7 cellular contexts compared by ENCODE assay signal in genomic region chr14:91034372-91034771, GRCh38. TPM values are rescaled to one million over a fixed set of nuclear protein-coding genes. Genes with fewer than 3 reads are reported as not detected.
A peak's percentile ranks its signal among the peaks of the same experiment; 100 is the strongest.
DNase-seq lines count a peak whose midpoint lies in the region; ATAC-seq, FAIRE-seq and TF ChIP-seq lines count a peak whose summit lies in the region.
"Not testable (repeated sequence)": the region's sequence is repeated elsewhere in the genome, so short reads cannot be mapped to it uniquely, and the experiment has no call there.

No MANE protein-coding gene starts in this region.

- not testable (repeated sequence) for TF ChIP-seq POLR2A in A549 (IDR thresholded peaks at IDR 0.05; ENCODE audit: low read length); K562 (conservative IDR thresholded peaks at IDR 0.05)

- FAIRE-seq in A549 (lab: Jason Lieb, UNC); K562 (lab: Jason Lieb, UNC): not testable (repeated sequence)

- not testable (repeated sequence) for H3K4me2 ChIP-seq in A549; K562 (ENCODE audit: insufficient read depth, low read length)

- peaks cover 15% of the 10 kb centered on the region; the same call in 2 of the 3 replicates for H3K79me2 ChIP-seq in K562 (ENCODE audit: control insufficient read depth, insufficient read depth, low read length)

- not testable (repeated sequence) for H2AFZ ChIP-seq in K562 (ENCODE audit: low read depth, low read length)

- TF ChIP-seq EP300 in A549 (IDR thresholded peaks at IDR 0.05); K562 (IDR thresholded peaks at IDR 0.05; ENCODE audit: low read length): not testable (repeated sequence)

- ATAC-seq in A549; WTC11; activated CD8-positive, alpha-beta memory T cell treated with anti-CD3 and anti-CD28 coated beads, Interleukin-2, amount 10 ng/mL, durations not matched to agents 7 days and 5 days; activated T-helper 17 cell treated with anti-CD3 and anti-CD28 coated beads, Interleukin-2, amount 50 U/mL, for 72 hours (replicated peaks); K562; stimulated activated effector memory CD8-positive, alpha-beta T cell treated with anti-CD3 and anti-CD28 coated beads, Interleukin-12 subunit alpha, Interleukin-12 subunit beta, amount 100 ng/mL, for 72 hours: not testable (repeated sequence)

- not testable (repeated sequence) for H3K27ac Mint-ChIP-seq in WTC11; activated T-helper 17 cell treated with anti-CD3 and anti-CD28 coated beads, Interleukin-2, amount 50 U/mL, for 72 hours; stimulated activated effector memory CD8-positive, alpha-beta T cell treated with anti-CD3 and anti-CD28 coated beads, Interleukin-12 subunit alpha, Interleukin-12 subunit beta, amount 100 ng/mL, for 72 hours
- peak overlapping the region; percentile 71 for H3K27ac Mint-ChIP-seq in activated CD4-positive, alpha-beta memory T cell treated with anti-CD3 and anti-CD28 coated beads, Interleukin-2, amount 10 ng/mL, durations not matched to agents 7 days and 5 days
- peak overlapping the region; percentile 84 for H3K27ac Mint-ChIP-seq in activated CD8-positive, alpha-beta memory T cell treated with anti-CD3 and anti-CD28 coated beads, Interleukin-2, amount 10 ng/mL, durations not matched to agents 7 days and 5 days

- 62% methylated on average over 9 of the region's 9 CpGs for WGBS in A549 (ENCODE audit: missing lambda C conversion rate)
- WGBS in K562 (ENCODE audit: insufficient coverage, low coverage, missing lambda C conversion rate): 62% methylated on average over 6 of the region's 9 CpGs

- not testable (repeated sequence) for H3K4me1 Mint-ChIP-seq in WTC11
- H3K4me1 Mint-ChIP-seq in activated CD4-positive, alpha-beta memory T cell treated with anti-CD3 and anti-CD28 coated beads, Interleukin-2, amount 10 ng/mL, durations not matched to agents 7 days and 5 days: peaks cover 73% of the 10 kb centered on the region
- H3K4me1 Mint-ChIP-seq in activated CD8-positive, alpha-beta memory T cell treated with anti-CD3 and anti-CD28 coated beads, Interleukin-2, amount 10 ng/mL, durations not matched to agents 7 days and 5 days: peaks cover 75% of the 10 kb centered on the region
- peaks cover 59% of the 10 kb centered on the region for H3K4me1 Mint-ChIP-seq in activated T-helper 17 cell treated with anti-CD3 and anti-CD28 coated beads, Interleukin-2, amount 50 U/mL, for 72 hours
- H3K4me1 Mint-ChIP-seq in stimulated activated effector memory CD8-positive, alpha-beta T cell treated with anti-CD3 and anti-CD28 coated beads, Interleukin-12 subunit alpha, Interleukin-12 subunit beta, amount 100 ng/mL, for 72 hours: peaks cover 77% of the 10 kb centered on the region

- H3K27me3 ChIP-seq in K562 (ENCODE audit: control insufficient read depth in 2 of 2, insufficient read depth in 2 of 2, low read length in 2 of 2): not testable (repeated sequence)

- not testable (repeated sequence) for H3K27ac ChIP-seq in A549; K562 (ENCODE audit: extremely low read depth, low read depth, low read length)

- peaks cover 11% of the 10 kb centered on the region for H3K9me3 Mint-ChIP-seq in WTC11
- H3K9me3 Mint-ChIP-seq in activated CD4-positive, alpha-beta memory T cell treated with anti-CD3 and anti-CD28 coated beads, Interleukin-2, amount 10 ng/mL, durations not matched to agents 7 days and 5 days; activated CD8-positive, alpha-beta memory T cell treated with anti-CD3 and anti-CD28 coated beads, Interleukin-2, amount 10 ng/mL, durations not matched to agents 7 days and 5 days (ENCODE audit: low read depth); activated T-helper 17 cell treated with anti-CD3 and anti-CD28 coated beads, Interleukin-2, amount 50 U/mL, for 72 hours; stimulated activated effector memory CD8-positive, alpha-beta T cell treated with anti-CD3 and anti-CD28 coated beads, Interleukin-12 subunit alpha, Interleukin-12 subunit beta, amount 100 ng/mL, for 72 hours: not testable (repeated sequence)

- H4K20me1 ChIP-seq in K562 (replicated peaks; ENCODE audit: control insufficient read depth, insufficient read depth, low read length): not testable (repeated sequence)

- CTCF ChIA-PET in A549 (lab: Yijun Ruan, JAX): interaction anchor here (0.6 to 1.9 kb wide), 2 partner anchors 132 to 238 kb away, joined by 3 to 7 read pairs; no protein-coding TSS in a partner anchor
- CTCF ChIA-PET in WTC11 (lab: Charles Lee); K562 (lab: Yijun Ruan, JAX; ENCODE audit: low intra/inter-chr PET ratio): not testable (repeated sequence)
- CTCF ChIA-PET in activated CD4-positive, alpha-beta memory T cell treated with anti-CD3 and anti-CD28 coated beads, Interleukin-2, amount 10 ng/mL, durations not matched to agents 7 days and 5 days (lab: Charles Lee): interaction anchor here (0.6 to 3.2 kb wide), 4 partner anchors 9 to 246 kb away, joined by 3 to 14 read pairs (median 3); no protein-coding TSS in a partner anchor
- CTCF ChIA-PET in activated CD8-positive, alpha-beta memory T cell treated with anti-CD3 and anti-CD28 coated beads, Interleukin-2, amount 10 ng/mL, durations not matched to agents 7 days and 5 days (lab: Charles Lee): interaction anchor here (1.2 to 2.3 kb wide), 3 partner anchors 105 to 143 kb away, joined by 3 to 9 read pairs (median 4); no protein-coding TSS in a partner anchor

- not testable (repeated sequence) for H3K9ac ChIP-seq in K562 (ENCODE audit: insufficient read depth in 1 of 2, low read depth in 2 of 2, low read length in 2 of 2)

- POLR2A ChIA-PET in A549 (lab: Yijun Ruan, JAX) (interaction anchor here (0.6 kb wide), 1 partner anchor 81 kb away, joined by 4 read pairs; no protein-coding TSS in a partner anchor), K562 (lab: Yijun Ruan, JAX) (interaction anchor here (0.7 kb wide), 1 partner anchor 12 kb away, joined by 3 read pairs; no protein-coding TSS in a partner anchor)
- POLR2A ChIA-PET in WTC11 (lab: Charles Lee): not testable (repeated sequence)
- POLR2A ChIA-PET in activated CD4-positive, alpha-beta memory T cell treated with anti-CD3 and anti-CD28 coated beads, Interleukin-2, amount 10 ng/mL, durations not matched to agents 7 days and 5 days (lab: Charles Lee): interaction anchor here (2.9 to 5.6 kb wide), 2 partner anchors 25 to 80 kb away, joined by 24 to 33 read pairs; partner anchors contain the start of genes DGLUCY and RPS6KA5

- in situ Hi-C loops in K562 (cut with MboI): not testable (repeated sequence)

- not testable (repeated sequence) for TF ChIP-seq RAD21 in A549 (conservative IDR thresholded peaks at IDR 0.05 in 1 of 2, IDR thresholded peaks at IDR 0.05 in 1 of 2); K562 (CRISPR knock-in tag; conservative IDR thresholded peaks at IDR 0.05 in 1 of 2, IDR thresholded peaks at IDR 0.05 in 1 of 2)

- H3K9me3 ChIP-seq in A549; K562 (replicated peaks; ENCODE audit: control insufficient read depth, insufficient read depth, low read depth, low read length): not testable (repeated sequence)

- not testable (repeated sequence) for TF ChIP-seq CTCF in A549 (IDR thresholded peaks at IDR 0.05); WTC11 (IDR thresholded peaks at IDR 0.05); K562 (IDR thresholded peaks at IDR 0.05 in 2 of 3, conservative IDR thresholded peaks at IDR 0.05 in 1 of 3; ENCODE audit: insufficient read depth in 2 of 3, low read depth in 1 of 3, low read length in 3 of 3)

- intact Hi-C loops in K562 (cut with micrococcal nuclease): not testable (repeated sequence)

- H3K36me3 ChIP-seq in K562 (ENCODE audit: control insufficient read depth, insufficient read depth, low read length): not testable (repeated sequence)

- H3K4me1 ChIP-seq in A549: peaks cover 13% of the 10 kb centered on the region
- H3K4me1 ChIP-seq in K562 (replicated peaks in 1 of 2; ENCODE audit: control insufficient read depth in 2 of 2, insufficient read depth in 2 of 2, low read length in 2 of 2): peaks cover 0 to 24% of the 10 kb centered on the region in 2 experiments; a peak in 3 of 5 replicates

- H3K4me3 Mint-ChIP-seq in WTC11; activated CD4-positive, alpha-beta memory T cell treated with anti-CD3 and anti-CD28 coated beads, Interleukin-2, amount 10 ng/mL, durations not matched to agents 7 days and 5 days; activated CD8-positive, alpha-beta memory T cell treated with anti-CD3 and anti-CD28 coated beads, Interleukin-2, amount 10 ng/mL, durations not matched to agents 7 days and 5 days: not testable (repeated sequence)
- H3K4me3 Mint-ChIP-seq in activated T-helper 17 cell treated with anti-CD3 and anti-CD28 coated beads, Interleukin-2, amount 50 U/mL, for 72 hours: peak overlapping the region; percentile 58
- H3K4me3 Mint-ChIP-seq in stimulated activated effector memory CD8-positive, alpha-beta T cell treated with anti-CD3 and anti-CD28 coated beads, Interleukin-12 subunit alpha, Interleukin-12 subunit beta, amount 100 ng/mL, for 72 hours: peak overlapping the region; percentile 48

- H3K4me3 ChIP-seq in A549, K562: not testable (repeated sequence)

- not testable (repeated sequence) for H3K36me3 Mint-ChIP-seq in WTC11; activated T-helper 17 cell treated with anti-CD3 and anti-CD28 coated beads, Interleukin-2, amount 50 U/mL, for 72 hours (ENCODE audit: low read depth)
- H3K36me3 Mint-ChIP-seq in activated CD4-positive, alpha-beta memory T cell treated with anti-CD3 and anti-CD28 coated beads, Interleukin-2, amount 10 ng/mL, durations not matched to agents 7 days and 5 days (ENCODE audit: low read depth): peaks cover 53% of the 10 kb centered on the region
- H3K36me3 Mint-ChIP-seq in activated CD8-positive, alpha-beta memory T cell treated with anti-CD3 and anti-CD28 coated beads, Interleukin-2, amount 10 ng/mL, durations not matched to agents 7 days and 5 days: peaks cover 48% of the 10 kb centered on the region
- H3K36me3 Mint-ChIP-seq in stimulated activated effector memory CD8-positive, alpha-beta T cell treated with anti-CD3 and anti-CD28 coated beads, Interleukin-12 subunit alpha, Interleukin-12 subunit beta, amount 100 ng/mL, for 72 hours: peaks cover 24% of the 10 kb centered on the region

- not testable (repeated sequence) for BruUV-seq in K562 (replicated peaks; lab: Mats Ljungman, UMichigan)

- H3K9me1 ChIP-seq in K562 (ENCODE audit: control insufficient read depth, insufficient read depth, low read length): not testable (repeated sequence)

- not testable (repeated sequence) for H3K27me3 Mint-ChIP-seq in WTC11 (ENCODE audit: low read depth); activated CD4-positive, alpha-beta memory T cell treated with anti-CD3 and anti-CD28 coated beads, Interleukin-2, amount 10 ng/mL, durations not matched to agents 7 days and 5 days; activated CD8-positive, alpha-beta memory T cell treated with anti-CD3 and anti-CD28 coated beads, Interleukin-2, amount 10 ng/mL, durations not matched to agents 7 days and 5 days; activated T-helper 17 cell treated with anti-CD3 and anti-CD28 coated beads, Interleukin-2, amount 50 U/mL, for 72 hours

- not testable (repeated sequence) for DNase-seq in A549 (ENCODE audit: low read depth in 1 of 2, low spot score in 1 of 2); WTC11 (ENCODE audit: low spot score); activated CD4-positive, alpha-beta memory T cell treated with anti-CD3 and anti-CD28 coated beads, Interleukin-2, amount 10 ng/mL, durations not matched to agents 7 days and 5 days; activated CD8-positive, alpha-beta memory T cell treated with anti-CD3 and anti-CD28 coated beads, Interleukin-2, amount 10 ng/mL, durations not matched to agents 7 days and 5 days; K562 (ENCODE audit: extremely low read depth in 1 of 4, low spot score in 3 of 4); stimulated activated effector memory CD8-positive, alpha-beta T cell treated with anti-CD3 and anti-CD28 coated beads, Interleukin-12 subunit alpha, Interleukin-12 subunit beta, amount 100 ng/mL, for 72 hours (ENCODE audit: low spot score in 2 of 2)

RNA-seq across cellular contexts. Expression of gene RPS6KA5, which starts 26.1 kb away (rescaled TPM):
- 3.6 and 4.1 TPM in 2 replicates for polyA plus RNA-seq in A549 (2011; rRNA removed)
- 0.89 and 1.1 TPM in 2 replicates for polyA plus RNA-seq in A549 (2012; cell fraction: cytosol; rRNA removed)
- 0.74 and 1.1 TPM in 2 replicates for polyA plus RNA-seq in A549 (2012; cell fraction: nucleus; rRNA removed)
- 2.2 to 3.2 TPM (median 3.0 TPM) in 3 replicates for polyA plus RNA-seq in A549 (2017; fragmentation: RNase III; extraction: RNeasy Plus Mini Kit Qiagen cat#74134 plus additional on column Dnase treatment)
- polyA minus RNA-seq in A549 (2011; rRNA and poly(A)+ RNA removed): 1.5 and 1.8 TPM in 2 replicates
- total RNA-seq in WTC11 (2021): 3.7 to 5.3 TPM (median 5.2 TPM) in 3 replicates
- 10 to 100 TPM; 44.5 to 49.9 TPM for total RNA-seq in activated CD4-positive, alpha-beta memory T cell treated with anti-CD3 and anti-CD28 coated beads, Interleukin-2, amount 10 ng/mL, durations not matched to agents 7 days and 5 days
- 10 to 100 TPM; 48.1 to 58.2 TPM for total RNA-seq in activated CD8-positive, alpha-beta memory T cell treated with anti-CD3 and anti-CD28 coated beads, Interleukin-2, amount 10 ng/mL, durations not matched to agents 7 days and 5 days
- 10 to 100 TPM; 30.0 to 46.2 TPM for total RNA-seq in activated T-helper 17 cell treated with anti-CD3 and anti-CD28 coated beads, Interleukin-2, amount 50 U/mL, for 72 hours
- total RNA-seq in K562 (2011; cell fraction: chromatin; rRNA removed; ENCODE audit: low replicate concordance): 8.5 and 22.6 TPM in 2 replicates
- 2.7 and 3.9 TPM in 2 replicates for total RNA-seq in K562 (2011; cell fraction: nucleolus; rRNA removed)
- total RNA-seq in K562 (2011; cell fraction: nucleoplasm; rRNA removed): 5.1 TPM in 2 replicates
- total RNA-seq in K562 (2014; rRNA removed): 4.9 and 5.1 TPM in 2 replicates
- total RNA-seq in K562 (2014; rRNA removed; fragmentation: Illumina TruSeq; extraction: Trizol): 3.9 and 5.0 TPM in 2 replicates
- 4.4 and 5.5 TPM in 2 replicates for total RNA-seq in K562 (2015; rRNA removed; fragmentation: Illumina TruSeq; extraction: Trizol)
- total RNA-seq in K562 (2021): 6.4 and 7.7 TPM in 2 replicates
- 3.5 and 4.9 TPM in 2 replicates for polyA plus RNA-seq in K562 (2011; rRNA removed)
- polyA plus RNA-seq in K562 (2011; cell fraction: cytosol; rRNA removed): 0.76 and 1.5 TPM in 2 replicates
- polyA plus RNA-seq in K562 (2011; cell fraction: nucleus; rRNA removed): 5.3 and 6.0 TPM in 2 replicates
- 2.6 and 5.2 TPM in 2 replicates for polyA plus RNA-seq in K562 (2012)
- 3.5 and 3.9 TPM in 2 replicates for polyA plus RNA-seq in K562 (2014; fragmentation: Illumina TruSeq; extraction: Trizol)
- under 1 TPM; 0.88 to 0.96 TPM for polyA plus RNA-seq in K562 (2014; fragmentation: Nextera tagmentation; extraction: Ambion mirVana)
- polyA plus RNA-seq in K562 (2014; rRNA removed): 4.5 and 4.7 TPM in 2 replicates
- polyA minus RNA-seq in K562 (2011; rRNA and poly(A)+ RNA removed): 7.4 and 10.9 TPM in 2 replicates
- polyA minus RNA-seq in K562 (2011; cell fraction: cytosol; rRNA and poly(A)+ RNA removed): 0.91 and 2.2 TPM in 2 replicates
- 5.0 and 11.0 TPM in 2 replicates for polyA minus RNA-seq in K562 (2011; cell fraction: nucleus; rRNA and poly(A)+ RNA removed)
